ENCODE assay signal across 24 cellular contexts in the genomic region with DNA sequence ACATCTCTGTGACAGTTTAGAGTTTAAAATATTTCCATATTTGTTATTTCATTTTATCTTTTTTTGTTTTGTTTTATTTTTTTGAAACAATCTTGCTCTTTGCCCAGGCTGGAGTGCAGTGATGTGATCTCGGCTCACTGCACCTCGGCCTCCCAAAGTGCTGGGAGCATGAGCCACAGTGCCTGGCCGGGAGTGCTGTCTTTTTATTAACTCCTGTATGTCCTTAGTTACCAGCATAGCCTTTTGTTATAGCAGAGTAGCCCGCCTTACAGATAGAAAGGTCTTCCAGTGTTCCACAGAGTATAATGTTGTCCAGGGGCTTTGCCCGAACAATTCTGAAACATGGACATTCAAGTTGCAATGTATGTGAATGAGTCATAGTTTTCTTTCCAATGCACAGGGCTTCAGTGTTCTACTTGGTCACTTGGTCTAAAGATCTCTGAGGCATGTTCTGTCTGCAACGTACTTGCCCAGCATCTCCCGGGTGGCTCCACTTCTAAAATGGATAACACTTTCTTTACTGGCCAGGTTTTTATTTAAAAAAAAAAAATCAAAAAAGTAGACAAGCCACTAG.
"Had no signal": no experiment of that assay in that cellular context is flagged by ENCODE, and none has a peak within 500 bp of the region (broad histone marks: within the 10 kb centered on the region; RNA-seq: fewer than 3 reads in every experiment).

No MANE protein-coding gene starts in this region.

- H3K4me3 ChIP-seq: adrenal gland, left lung, lung, ovary, psoas muscle, upper lobe of right lung had no signal

- H3K4me1 ChIP-seq: adrenal gland, foreskin keratinocyte, left lung, psoas muscle, upper lobe of right lung had no signal

- DNase-seq: activated CD4-positive, alpha-beta T cell treated with anti-CD3 and anti-CD28 coated beads, Interleukin-2, amount 50 U/mL, for 4 hours; activated CD8-positive, alpha-beta memory T cell treated with anti-CD3 and anti-CD28 coated beads for 24 hours; activated CD8-positive, alpha-beta memory T cell treated with anti-CD3 and anti-CD28 coated beads, Interleukin-2, amount 50 U/mL, for 4 hours; activated T-cell treated with anti-CD3 and anti-CD28 coated beads, Interleukin-2, amount 50 U/mL, for 24 hours; adrenal gland; central memory CD4-positive, alpha-beta T cell; effector memory CD4-positive, alpha-beta T cell; foreskin keratinocyte; immature natural killer cell; midbrain; ovary; psoas muscle; right cardiac atrium; stimulated activated CD4-positive, alpha-beta T cell treated with anti-CD3 and anti-CD28 coated beads, Interleukin-12 subunit alpha, Interleukin-12 subunit beta, amount 100 ng/mL, for 4 hours; stimulated activated CD4-positive, alpha-beta T cell treated with anti-CD3 and anti-CD28 coated beads, Interleukin-4, amount 100 ng/mL, for 4 hours; stimulated activated naive CD8-positive, alpha-beta T cell treated with anti-CD3 and anti-CD28 coated beads, Interleukin-15, Interleukin-2, amounts not matched to agents 100 U/mL and 50 U/mL, for 24 hours; T-helper 9 cell; upper lobe of right lung had no signal

- ATAC-seq: activated T-helper 17 cell treated with anti-CD3 and anti-CD28 coated beads, Interleukin-2, amount 50 U/mL, for 72 hours; foreskin keratinocyte; left lung; psoas muscle; right cardiac atrium; stimulated activated naive CD8-positive, alpha-beta T cell treated with anti-CD3 and anti-CD28 coated beads, Interleukin-15, Interleukin-2, amounts not matched to agents 100 U/mL and 50 U/mL, for 24 hours; upper lobe of right lung; WTC11 had no signal

- FAIRE-seq: astrocyte, colon had no signal

- H3K9me3 ChIP-seq: adrenal gland, psoas muscle, upper lobe of right lung had no signal

- H3K27ac ChIP-seq: adrenal gland, foreskin keratinocyte, left lung, ovary, psoas muscle, upper lobe of right lung had no signal

- H3K27me3 ChIP-seq: adrenal gland, foreskin keratinocyte, left lung, ovary, upper lobe of right lung had no signal

- H3K36me3 ChIP-seq: adrenal gland, left lung, ovary, upper lobe of right lung had no signal
